9 cellular contexts compared by ENCODE assay signal in the genomic region with DNA sequence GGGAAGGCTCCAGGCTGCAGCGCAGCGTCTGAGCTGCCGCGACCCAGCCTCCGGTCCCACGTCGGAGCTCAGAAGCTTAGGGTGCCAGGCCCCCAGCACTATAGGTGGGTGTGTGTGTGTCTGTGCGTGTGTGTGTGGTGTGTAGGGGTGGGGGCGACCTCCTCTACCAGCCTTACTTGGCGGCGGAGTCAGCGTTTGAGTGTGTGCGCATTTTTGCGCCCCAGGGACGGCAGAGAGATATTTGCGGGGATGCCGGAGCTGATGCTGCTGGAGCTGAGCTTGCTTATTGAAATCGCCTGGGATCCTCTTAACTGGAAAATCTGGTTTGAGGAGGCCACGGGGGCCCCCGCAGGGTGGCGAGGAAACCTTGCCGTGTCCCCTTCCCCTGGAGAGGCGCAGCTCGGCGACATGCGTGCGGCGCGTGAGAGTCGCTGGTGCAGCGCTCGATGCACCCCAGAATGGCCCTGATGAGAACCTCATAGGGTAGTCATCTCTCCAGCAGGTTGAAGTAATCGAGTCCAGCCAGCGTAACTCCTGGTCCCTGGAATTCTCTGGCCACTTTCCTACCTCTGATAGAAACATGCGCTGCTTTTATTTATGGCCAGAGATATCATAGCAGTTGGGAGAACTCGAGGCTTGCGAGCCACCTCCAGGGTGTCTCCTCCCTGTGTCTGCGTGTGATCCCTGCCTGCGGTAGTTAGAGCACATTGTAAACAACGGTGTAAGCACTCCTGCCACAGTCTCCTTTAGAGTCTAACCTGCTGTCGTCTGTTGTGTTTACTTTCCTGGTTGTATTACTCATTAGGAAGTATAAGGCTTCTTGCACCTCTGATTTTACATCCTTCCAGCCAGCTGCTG. TPM values are rescaled to one million over a fixed set of nuclear protein-coding genes. Genes with fewer than 3 reads are reported as not detected.
DNase-seq lines count a peak whose midpoint lies in the region; ATAC-seq and TF ChIP-seq lines count a peak whose summit lies in the region.
"Had no signal": no experiment of that assay in that cellular context is flagged by ENCODE, and none has a peak within 500 bp of the region (broad histone marks: within the 10 kb centered on the region; RNA-seq: fewer than 3 reads in every experiment).

No MANE protein-coding gene starts in this region.

- H3K36me3 ChIP-seq in esophagus (ENCODE audit: control insufficient read depth in 2 of 2, insufficient read depth in 2 of 2, low read length in 1 of 2) (no peaks in the 10 kb centered on the region), neural progenitor cell (no peaks in the 10 kb centered on the region)

- H3K27me3 Mint-ChIP-seq in neural progenitor cell (ENCODE audit: insufficient read depth, low read depth) = peaks cover 2% of the 10 kb centered on the region
- H3K27me3 Mint-ChIP-seq in CD4-positive, alpha-beta T cell = peaks cover 45% of the 10 kb centered on the region
- H3K27me3 Mint-ChIP-seq in activated CD4-positive, alpha-beta T cell treated with anti-CD3 and anti-CD28 coated beads for 36 hours = peaks cover 44% of the 10 kb centered on the region

- no peak for TF ChIP-seq CTCF in neural progenitor cell (IDR thresholded peaks at IDR 0.05)
- TF ChIP-seq CTCF in CD4-positive, alpha-beta T cell (IDR thresholded peaks at IDR 0.05) = no peak

- peak overlapping the region; percentile 90 for H3K4me2 ChIP-seq in neural progenitor cell

- H3K9me3 ChIP-seq in esophagus (ENCODE audit: control insufficient read depth in 2 of 2, insufficient read depth in 1 of 2, low read depth in 1 of 2, low read length in 1 of 2) (no peaks in the 10 kb centered on the region), neural progenitor cell (ENCODE audit: low read depth) (no peaks in the 10 kb centered on the region)
- H3K9me3 ChIP-seq in CD4-positive, alpha-beta T cell (ENCODE audit: control insufficient read depth, low read length) = no peaks in the 10 kb centered on the region

- H3K79me2 ChIP-seq in neural progenitor cell (ENCODE audit: low read depth) = peaks cover 75% of the 10 kb centered on the region

- CTCF ChIA-PET in CD4-positive, alpha-beta T cell (lab: Charles Lee) = no interaction called here
- CTCF ChIA-PET in activated CD4-positive, alpha-beta T cell treated with anti-CD3 and anti-CD28 coated beads for 36 hours (lab: Charles Lee) = no interaction called here

- peak overlapping the region; percentile 46 to 52 for H3K4me3 ChIP-seq in esophagus (ENCODE audit: low read depth in 1 of 2, low read length in 2 of 2)
- peak overlapping the region; percentile 86 for H3K4me3 ChIP-seq in neural progenitor cell

- H3K27ac ChIP-seq in esophagus (ENCODE audit: low read depth in 2 of 2, low read length in 1 of 2) (no peak overlapping the region), neural progenitor cell (no peak overlapping the region)
- no peak overlapping the region for H3K27ac ChIP-seq in CD4-positive, alpha-beta T cell (ENCODE audit: low read depth, low read length)

- H3K36me3 Mint-ChIP-seq in neural progenitor cell = peaks cover 10% of the 10 kb centered on the region
- no peaks in the 10 kb centered on the region for H3K36me3 Mint-ChIP-seq in CD4-positive, alpha-beta T cell (ENCODE audit: low read depth)
- H3K36me3 Mint-ChIP-seq in activated CD4-positive, alpha-beta T cell treated with anti-CD3 and anti-CD28 coated beads for 36 hours (ENCODE audit: low read depth) = peaks cover 4% of the 10 kb centered on the region

- ATAC-seq in CD4-positive, alpha-beta T cell (ENCODE audit: poor library complexity) = no peak
- ATAC-seq in activated CD4-positive, alpha-beta T cell treated with anti-CD3 and anti-CD28 coated beads for 36 hours = no peak

- peak overlapping the region; percentile 69 for H3K9ac ChIP-seq in neural progenitor cell

- intact Hi-C loops in CD4-positive, alpha-beta T cell (cut with DNase I, micrococcal nuclease) = no loop called here
- intact Hi-C loops in activated CD4-positive, alpha-beta T cell treated with anti-CD3 and anti-CD28 coated beads for 36 hours (cut with DNase I, micrococcal nuclease) = no loop called here

- DNase-seq in D341Med (ENCODE audit: low spot score) (peak; percentile 50), NCI-H345 (lab: John Stamatoyannopoulos, UW) (peak; percentile 72), neural progenitor cell (ENCODE audit: low spot score) (peak; percentile 60), AG08396 (ENCODE audit: low spot score) (no peak)
- DNase-seq in CD4-positive, alpha-beta T cell = no peak
- DNase-seq in activated CD4-positive, alpha-beta T cell treated with anti-CD3 and anti-CD28 coated beads for 36 hours = no peak
- no peak for DNase-seq in activated CD4-positive, alpha-beta T cell treated with anti-CD3 and anti-CD28 coated beads, Interleukin-2, amount 50 U/mL, for 48 hours

- H3K4me3 Mint-ChIP-seq in neural progenitor cell = peak overlapping the region; percentile 99
- no peak overlapping the region for H3K4me3 Mint-ChIP-seq in CD4-positive, alpha-beta T cell
- no peak overlapping the region for H3K4me3 Mint-ChIP-seq in activated CD4-positive, alpha-beta T cell treated with anti-CD3 and anti-CD28 coated beads for 36 hours

- POLR2A ChIA-PET in CD4-positive, alpha-beta T cell (lab: Charles Lee) = no interaction called here
- POLR2A ChIA-PET in activated CD4-positive, alpha-beta T cell treated with anti-CD3 and anti-CD28 coated beads for 36 hours (lab: Charles Lee) = no interaction called here

- 2 to 4% methylated on average over 37 to 41 of the region's 41 CpGs for WGBS in esophagus, 2 donors

- H2AFZ ChIP-seq in neural progenitor cell (replicated peaks) = peak overlapping the region; percentile 11

- peaks cover 0 to 15% of the 10 kb centered on the region in 2 donors for H3K27me3 ChIP-seq in esophagus (ENCODE audit: control insufficient read depth in 1 of 2, insufficient read depth in 2 of 2, low read length in 2 of 2)
- peaks cover 21% of the 10 kb centered on the region for H3K27me3 ChIP-seq in neural progenitor cell
- H3K27me3 ChIP-seq in CD4-positive, alpha-beta T cell (ENCODE audit: control insufficient read depth, insufficient read depth, low read length) = peaks cover 43% of the 10 kb centered on the region

- peaks cover 58% of the 10 kb centered on the region for H4K20me1 ChIP-seq in neural progenitor cell (ENCODE audit: low read depth)

- H3K27ac Mint-ChIP-seq in neural progenitor cell = peak overlapping the region; percentile 99
- H3K27ac Mint-ChIP-seq in CD4-positive, alpha-beta T cell = no peak overlapping the region
- H3K27ac Mint-ChIP-seq in activated CD4-positive, alpha-beta T cell treated with anti-CD3 and anti-CD28 coated beads for 36 hours = no peak overlapping the region

- peaks cover 40% of the 10 kb centered on the region for H3K4me1 Mint-ChIP-seq in neural progenitor cell
- H3K4me1 Mint-ChIP-seq in CD4-positive, alpha-beta T cell (ENCODE audit: low read depth) = no peaks in the 10 kb centered on the region
- H3K4me1 Mint-ChIP-seq in activated CD4-positive, alpha-beta T cell treated with anti-CD3 and anti-CD28 coated beads for 36 hours = peaks cover 2% of the 10 kb centered on the region

- H3K9me3 Mint-ChIP-seq in neural progenitor cell = peaks cover 2% of the 10 kb centered on the region
- H3K9me3 Mint-ChIP-seq in CD4-positive, alpha-beta T cell = peaks cover 4% of the 10 kb centered on the region
- H3K9me3 Mint-ChIP-seq in activated CD4-positive, alpha-beta T cell treated with anti-CD3 and anti-CD28 coated beads for 36 hours (ENCODE audit: low read depth) = no peaks in the 10 kb centered on the region

- H3F3A ChIP-seq in neural progenitor cell (ENCODE audit: low read depth) = peaks cover 19% of the 10 kb centered on the region

- H3K4me1 ChIP-seq in esophagus (ENCODE audit: control insufficient read depth in 2 of 2, insufficient read depth in 2 of 2, low read length in 1 of 2) = peaks cover 0 to 4% of the 10 kb centered on the region in 2 donors
- H3K4me1 ChIP-seq in neural progenitor cell = peaks cover 22% of the 10 kb centered on the region

RNA-seq across cellular contexts. Expression of a gene that starts 2.7 kb away (rescaled TPM):
- polyA plus RNA-seq in esophagus = under 1 TPM; 0.12 to 0.20 TPM
- 70.0 and 93.6 TPM in 2 replicates for total RNA-seq in neural progenitor cell (ENCODE audit: low replicate concordance)
- total RNA-seq in CD4-positive, alpha-beta T cell = not detected
- total RNA-seq in activated CD4-positive, alpha-beta T cell treated with anti-CD3 and anti-CD28 coated beads for 36 hours = not detected
- total RNA-seq: T-helper 1 cell treated with Interleukin-12 subunit alpha and Interleukin-12 subunit beta and Interleukin-4 antibody, amounts not matched to agents 30 ng/mL and 1 ng/mL, for 36 hours had no signal

Comparison
In these comparisons a context has a peak if more than half of its experiments do, and no peak if none do; other contexts are left out.
1. DNase-seq: peak in D341Med (single experiment), NCI-H345 (single experiment) and neural progenitor cell (single experiment); none in CD4-positive, alpha-beta T cell (0 of 10), activated CD4-positive, alpha-beta T cell treated with anti-CD3 and anti-CD28 coated beads for 36 hours (single experiment), activated CD4-positive, alpha-beta T cell treated with anti-CD3 and anti-CD28 coated beads, Interleukin-2, amount 50 U/mL, for 48 hours (0 of 2) and AG08396 (single experiment).
2. RNA of a gene that starts 2.7 kb away (total RNA-seq): 70.0 to 93.6 TPM in neural progenitor cell; not detected in activated CD4-positive, alpha-beta T cell treated with anti-CD3 and anti-CD28 coated beads for 36 hours and not detected in CD4-positive, alpha-beta T cell; every median in the first group is over 10 times any median in the second.